In the genomic region with DNA sequence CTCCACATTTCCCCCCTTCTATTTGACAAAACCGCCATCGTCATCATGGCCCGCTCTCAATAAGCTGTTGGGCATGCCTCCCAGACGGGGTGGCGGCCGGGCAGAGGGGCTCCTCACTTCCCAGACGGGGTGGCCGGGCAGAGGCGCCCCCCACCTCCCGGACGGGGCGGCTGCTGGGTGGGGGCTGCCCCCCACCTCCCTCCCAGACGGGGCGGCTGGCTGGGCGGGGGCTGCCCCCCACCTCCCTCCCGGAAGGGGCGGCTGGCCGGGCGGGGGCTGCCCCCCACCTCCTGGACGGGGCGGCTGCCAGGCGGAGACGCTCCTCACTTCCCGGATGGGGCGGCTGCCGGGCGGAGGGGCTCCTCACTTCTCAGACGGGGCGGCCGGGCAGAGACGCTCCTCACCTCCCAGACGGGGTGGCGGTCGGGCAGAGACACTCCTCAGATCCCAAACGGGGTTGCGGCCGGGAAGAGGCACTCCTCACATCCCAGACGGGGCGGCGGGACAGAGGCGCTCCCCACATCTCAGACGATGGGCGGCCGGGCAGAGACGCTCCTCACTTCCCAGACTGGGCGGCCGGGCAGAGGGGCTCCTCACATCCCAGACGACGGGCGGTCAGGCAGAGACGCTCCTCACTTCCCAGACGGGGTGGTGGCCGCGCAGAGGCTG, we compare ENCODE assay signal across 4 cellular contexts. TPM values are rescaled to one million over a fixed set of nuclear protein-coding genes. Genes with fewer than 3 reads are reported as not detected.
DNase-seq lines count a peak whose midpoint lies in the region; TF ChIP-seq lines count a peak whose summit lies in the region.
"Not testable (repeated sequence)": the region's sequence is repeated elsewhere in the genome, so short reads cannot be mapped to it uniquely, and the experiment has no call there.
"Had no signal": no experiment of that assay in that cellular context is flagged by ENCODE, and none has a peak within 500 bp of the region (broad histone marks: within the 10 kb centered on the region; RNA-seq: fewer than 3 reads in every experiment).

No MANE protein-coding gene starts in this region.

- not testable (repeated sequence) for TF ChIP-seq POLR2A in testis (IDR thresholded peaks at IDR 0.05)

- DNase-seq in testis, result not testable (repeated sequence)

- peak overlapping the region; percentile 31 to 39 for H3K4me3 ChIP-seq in testis

- TF ChIP-seq CTCF in testis (IDR thresholded peaks at IDR 0.05), result not testable (repeated sequence)

- H3K27ac ChIP-seq in testis, result not testable (repeated sequence)

- 80 to 84% methylated on average over 26 to 46 of the region's 54 CpGs for WGBS in testis, 2 donors

- H3K27me3 ChIP-seq in testis, result not testable (repeated sequence)

- intact Hi-C loops in testis (cut with DNase I; ENCODE audit: low total_unique reads), result not testable (repeated sequence)

- H3K4me1 ChIP-seq in testis, result not testable (repeated sequence)

- not testable (repeated sequence) for H3K9me3 ChIP-seq in testis

- H3K36me3 ChIP-seq in testis (ENCODE audit: low read depth, missing control alignments), result not testable (repeated sequence)

RNA-seq across cellular contexts. Expression of gene TIGD4, which starts 14.3 kb away (rescaled TPM):
- total RNA-seq in testis, result 1 to 10 TPM; 2.2 to 3.2 TPM
- polyA plus RNA-seq in testis (ENCODE audit: insufficient read depth, low read depth, low replicate concordance), result 6.7 TPM
- polyA plus RNA-seq: AG04450; BJ; CD4-positive, alpha-beta memory T cell had no signal

RNA-seq across cellular contexts. Expression of gene ARFIP1, which starts 14.6 kb away (rescaled TPM):
- 10 to 100 TPM; 31.7 to 37.0 TPM for total RNA-seq in testis
- 22.3 TPM for polyA plus RNA-seq in testis (ENCODE audit: insufficient read depth, low read depth, low replicate concordance)
